9 cellular contexts compared by ENCODE assay signal in genomic region chr12:46368684-46369083, GRCh38. TPM values are rescaled to one million over a fixed set of nuclear protein-coding genes. Genes with fewer than 3 reads are reported as not detected.
A peak's percentile ranks its signal among the peaks of the same experiment; 100 is the strongest.
DNase-seq lines count a peak whose midpoint lies in the region; ATAC-seq and TF ChIP-seq lines count a peak whose summit lies in the region.
"Had no signal": no experiment of that assay in that cellular context is flagged by ENCODE, and none has a peak within 500 bp of the region (broad histone marks: within the 10 kb centered on the region; RNA-seq: fewer than 3 reads in every experiment).

No MANE protein-coding gene starts in this region.

- H3K27ac ChIP-seq in heart right ventricle (peak overlapping the region in 7 of 10 donors; percentile 24 to 99 (median 96)), mucosa of rectum (ENCODE audit: low read depth in 2 of 2, low read length in 2 of 2) (peak overlapping the region in 1 of 2 donors; percentile 8), uterus (peak overlapping the region; percentile 42 to 100)

- H3K4me3 ChIP-seq in heart right ventricle (peak overlapping the region in 9 of 10 donors; percentile 73 to 98 (median 89)), cardiac fibroblast (replicated peaks in 1 of 2; ENCODE audit: low read depth in 2 of 2, low read length in 2 of 2) (peak overlapping the region; percentile 85 to 92), mucosa of rectum (ENCODE audit: low read length in 2 of 2) (peak overlapping the region; percentile 88 to 98), uterus (peak overlapping the region; percentile 91 to 92)

- TF ChIP-seq POLR2A in uterus (IDR thresholded peaks at IDR 0.05), result no peak

- intact Hi-C loops in heart right ventricle (cut with DNase I), result loop anchor here in 3 of 10 donors (1.0 to 10.0 kb wide), 3 partner anchors 101 to 291 kb away; partner anchors contain the start of gene SLC38A1 (in 2 of the 3)
- intact Hi-C loops in left cardiac atrium (cut with DNase I), result no loop called here
- intact Hi-C loops in uterus (cut with DNase I; ENCODE audit: low total_unique reads), result no loop called here

- in situ Hi-C loops in G401 (cut with HindIII; ENCODE audit: low sequenced_read_pairs), result no loop called here

- H3K27me3 ChIP-seq in heart right ventricle (no peaks in the 10 kb centered on the region), mucosa of rectum (ENCODE audit: control insufficient read depth in 2 of 2, insufficient read depth in 2 of 2, low read length in 2 of 2) (no peaks in the 10 kb centered on the region), uterus (no peaks in the 10 kb centered on the region)

- ATAC-seq in heart right ventricle (no peak), left cardiac atrium (no peak), GM21717 (IDR thresholded peaks at IDR 0.05; ENCODE audit: unreplicated experiment) (no peak)

- 13 to 27% methylated on average over 1 of the region's 1 CpG for WGBS in heart right ventricle, 2 donors

- H3K4me1 ChIP-seq in heart right ventricle (peaks cover 19 to 79% (median 73%) of the 10 kb centered on the region in 9 donors), mucosa of rectum (ENCODE audit: control insufficient read depth in 2 of 2, insufficient read depth in 2 of 2, low read length in 2 of 2) (peaks cover 48 to 55% of the 10 kb centered on the region in 2 donors), uterus (peaks cover 11 to 16% of the 10 kb centered on the region in 2 donors)

- H3K36me3 ChIP-seq in heart right ventricle, result peaks cover 0 to 75% (median 56%) of the 10 kb centered on the region in 9 donors
- peaks cover 58 to 63% of the 10 kb centered on the region in 2 donors for H3K36me3 ChIP-seq in mucosa of rectum (ENCODE audit: control insufficient read depth in 2 of 2, insufficient read depth in 2 of 2, low read length in 2 of 2)
- H3K36me3 ChIP-seq in uterus, result no peaks in the 10 kb centered on the region

- H3K9ac ChIP-seq in mucosa of rectum (ENCODE audit: low read depth in 1 of 2, low read length in 2 of 2), result peak overlapping the region in 1 of 2 donors; percentile 95

- H3K9me3 ChIP-seq in heart right ventricle, result no peaks in the 10 kb centered on the region
- H3K9me3 ChIP-seq in mucosa of rectum (ENCODE audit: control insufficient read depth in 2 of 2, low read length in 2 of 2), result no peaks in the 10 kb centered on the region
- no peaks in the 10 kb centered on the region for H3K9me3 ChIP-seq in uterus

- TF ChIP-seq CTCF in heart right ventricle (IDR thresholded peaks at IDR 0.05), result no peak
- TF ChIP-seq CTCF in cardiac fibroblast (IDR thresholded peaks at IDR 0.05; ENCODE audit: low read depth, low read length), result no peak
- no peak for TF ChIP-seq CTCF in uterus (IDR thresholded peaks at IDR 0.05)

- DNase-seq in heart right ventricle (no peak), left cardiac atrium (no peak), cardiac fibroblast (ENCODE audit: low read depth in 2 of 2) (peak in 1 of 2 donors; percentile 38), uterus (no peak), A172 (ENCODE audit: low spot score) (no peak), G401 (ENCODE audit: low spot score) (no peak)
- DNase-seq: DMS 273 treated with DMSO at 0.1 percent for 48 hours had no signal

RNA-seq across cellular contexts. Expression of gene SLC38A2, which starts 3.9 kb away (rescaled TPM):
- total RNA-seq in heart right ventricle (100 to 1,000 TPM in 8 of 10 donors, 10 to 100 TPM in 2; 82.1 to 203 (median 110) TPM), left cardiac atrium (100 to 1,000 TPM; 122 to 202 TPM), uterus (100 to 1,000 TPM; 234 to 487 (median 372) TPM)
- 10 to 100 TPM; 65.3 to 90.0 TPM for polyA plus RNA-seq in heart right ventricle
- total RNA-seq in A172 (2014; rRNA removed; shearing (Covaris generic)), result 140 and 141 TPM in 2 replicates
- 191 and 254 TPM in 2 replicates for total RNA-seq in G401 (2014; rRNA removed; shearing (Covaris generic))
